8 cellular contexts compared by ENCODE assay signal in genomic region chr1:8169364-8170058, GRCh38.
DNase-seq lines count a peak whose midpoint lies in the region; ATAC-seq and TF ChIP-seq lines count a peak whose summit lies in the region.

No MANE protein-coding gene starts in this region.

- H3K36me3 ChIP-seq in esophagus (ENCODE audit: control insufficient read depth in 2 of 2, insufficient read depth in 2 of 2, low read length in 1 of 2) (no peaks in the 10 kb centered on the region), uterus (no peaks in the 10 kb centered on the region)

- CTCF ChIA-PET in activated CD4-positive, alpha-beta T cell treated with anti-CD3 and anti-CD28 coated beads, Interleukin-2, amount 10 ng/mL, durations not matched to agents 7 days and 5 days (lab: Charles Lee) = interaction anchor here (0.7 to 2.0 kb wide), 2 partner anchors 16 to 1714 kb away, joined by 3 to 7 read pairs; no protein-coding TSS in a partner anchor

- POLR2A ChIA-PET in activated CD4-positive, alpha-beta T cell treated with anti-CD3 and anti-CD28 coated beads, Interleukin-2, amount 10 ng/mL, durations not matched to agents 7 days and 5 days (lab: Charles Lee) = no interaction called here

- intact Hi-C loops in natural killer cell (cut with micrococcal nuclease) (loop anchor here (1.0 kb wide), 1 partner anchor 17 kb away; no protein-coding TSS in a partner anchor), uterus (cut with DNase I; ENCODE audit: low total_unique reads) (no loop called here)

- DNase-seq in D341Med (ENCODE audit: low spot score) (peak; percentile 75), NCI-H187 treated with DMSO at 0.1 percent for 48 hours (lab: John Stamatoyannopoulos, UW) (peak; percentile 20), natural killer cell (peak; percentile 39), uterus (peak; percentile 50 to 82), NCI-H128 (lab: John Stamatoyannopoulos, UW; ENCODE audit: unreplicated experiment) (no peak)
- DNase-seq in activated CD4-positive, alpha-beta T cell treated with anti-CD3 and anti-CD28 coated beads, Interleukin-2, amount 10 ng/mL, durations not matched to agents 7 days and 5 days = peak; percentile 74

- peaks cover 6% of the 10 kb centered on the region for H3K36me3 Mint-ChIP-seq in activated CD4-positive, alpha-beta T cell treated with anti-CD3 and anti-CD28 coated beads, Interleukin-2, amount 10 ng/mL, durations not matched to agents 7 days and 5 days (ENCODE audit: low read depth)
- H3K36me3 Mint-ChIP-seq in natural killer cell = no peaks in the 10 kb centered on the region

- H3K27me3 Mint-ChIP-seq in activated CD4-positive, alpha-beta T cell treated with anti-CD3 and anti-CD28 coated beads, Interleukin-2, amount 10 ng/mL, durations not matched to agents 7 days and 5 days = no peaks in the 10 kb centered on the region
- H3K27me3 Mint-ChIP-seq in natural killer cell (ENCODE audit: low read depth in 2 of 2) = no peaks in the 10 kb centered on the region

- 26 to 28% methylated on average over 9 of the region's 9 CpGs for WGBS in esophagus, 2 donors

- no peaks in the 10 kb centered on the region for H3K9me3 Mint-ChIP-seq in activated CD4-positive, alpha-beta T cell treated with anti-CD3 and anti-CD28 coated beads, Interleukin-2, amount 10 ng/mL, durations not matched to agents 7 days and 5 days
- no peaks in the 10 kb centered on the region for H3K9me3 Mint-ChIP-seq in natural killer cell

- no peak for TF ChIP-seq POLR2A in uterus (IDR thresholded peaks at IDR 0.05)

- H3K4me3 ChIP-seq in esophagus (ENCODE audit: low read depth in 1 of 2, low read length in 2 of 2) (no peak overlapping the region), uterus (no peak overlapping the region)

- peak overlapping the region; percentile 23 for H3K4me3 Mint-ChIP-seq in activated CD4-positive, alpha-beta T cell treated with anti-CD3 and anti-CD28 coated beads, Interleukin-2, amount 10 ng/mL, durations not matched to agents 7 days and 5 days
- peak overlapping the region; percentile 74 for H3K4me3 Mint-ChIP-seq in natural killer cell

- ATAC-seq in GM21737 (IDR thresholded peaks at IDR 0.05; ENCODE audit: unreplicated experiment) (peak; percentile 55), natural killer cell (peak; percentile 87 to 98 (median 92))

- H3K27ac ChIP-seq in esophagus (ENCODE audit: low read depth in 2 of 2, low read length in 1 of 2) (peak overlapping the region; percentile 75 to 89), uterus (peak overlapping the region; percentile 72)

- peaks cover 40% of the 10 kb centered on the region for H3K4me1 Mint-ChIP-seq in activated CD4-positive, alpha-beta T cell treated with anti-CD3 and anti-CD28 coated beads, Interleukin-2, amount 10 ng/mL, durations not matched to agents 7 days and 5 days
- H3K4me1 Mint-ChIP-seq in natural killer cell = peaks cover 22 to 35% of the 10 kb centered on the region in 2 donors

- H3K4me1 ChIP-seq in esophagus (ENCODE audit: control insufficient read depth in 2 of 2, insufficient read depth in 2 of 2, low read length in 1 of 2) (peaks cover 0 to 12% of the 10 kb centered on the region in 2 donors), uterus (peaks cover 0 to 8% of the 10 kb centered on the region in 2 donors)

- H3K9me3 ChIP-seq in esophagus (ENCODE audit: control insufficient read depth in 2 of 2, insufficient read depth in 1 of 2, low read depth in 1 of 2, low read length in 1 of 2) (no peaks in the 10 kb centered on the region), uterus (no peaks in the 10 kb centered on the region)

- H3K27me3 ChIP-seq in esophagus (ENCODE audit: control insufficient read depth in 1 of 2, insufficient read depth in 2 of 2, low read length in 2 of 2) = no peaks in the 10 kb centered on the region
- no peaks in the 10 kb centered on the region for H3K27me3 ChIP-seq in uterus

- TF ChIP-seq CTCF in natural killer cell (IDR thresholded peaks at IDR 0.05) = no peak
- peak in 1 of 4 experiments; percentile 9 for TF ChIP-seq CTCF in uterus (IDR thresholded peaks at IDR 0.05)

- peak overlapping the region; percentile 95 for H3K27ac Mint-ChIP-seq in activated CD4-positive, alpha-beta T cell treated with anti-CD3 and anti-CD28 coated beads, Interleukin-2, amount 10 ng/mL, durations not matched to agents 7 days and 5 days
- H3K27ac Mint-ChIP-seq in natural killer cell = peak overlapping the region; percentile 94 to 97
